ENCODE assay signal across 16 cellular contexts in genomic region chr3:127082066-127082465, GRCh38.
DNase-seq lines count a peak whose midpoint lies in the region; TF ChIP-seq lines count a peak whose summit lies in the region.
"Had no signal": no experiment of that assay in that cellular context is flagged by ENCODE, and none has a peak within 500 bp of the region (broad histone marks: within the 10 kb centered on the region; RNA-seq: fewer than 3 reads in every experiment).

No MANE protein-coding gene starts in this region.

- peaks cover 3% of the 10 kb centered on the region for H3K4me1 Mint-ChIP-seq in glutamatergic neuron (ENCODE audit: low read depth, unreplicated experiment)
- H3K4me1 Mint-ChIP-seq: CD4-positive, alpha-beta memory T cell had no signal

- H2BK120ac ChIP-seq in neuronal stem cell (ENCODE audit: low read depth, low read length): no peak overlapping the region

- TF ChIP-seq CTCF in left ventricle myocardium inferior (IDR thresholded peaks at IDR 0.05; ENCODE audit: borderline replicate concordance) (no peak), right atrium auricular region (IDR thresholded peaks at IDR 0.05) (no peak), glutamatergic neuron (IDR thresholded peaks at IDR 0.05; ENCODE audit: partially characterized antibody, unreplicated experiment) (no peak)

- H3K36me3 Mint-ChIP-seq in glutamatergic neuron (ENCODE audit: unreplicated experiment): no peaks in the 10 kb centered on the region
- H3K36me3 Mint-ChIP-seq: CD4-positive, alpha-beta memory T cell had no signal

- no peak overlapping the region for H2BK5ac ChIP-seq in neuronal stem cell (ENCODE audit: low read length)

- H3K9me3 ChIP-seq in left ventricle myocardium inferior (replicated peaks) (no peaks in the 10 kb centered on the region), right atrium auricular region (no peaks in the 10 kb centered on the region), neuronal stem cell (replicated peaks in 1 of 2; ENCODE audit: control insufficient read depth in 2 of 2, insufficient read depth in 1 of 2, low read depth in 1 of 2, low read length in 2 of 2) (no peaks in the 10 kb centered on the region)
- H3K9me3 ChIP-seq: A549 had no signal

- H2AFZ ChIP-seq in neuronal stem cell (ENCODE audit: low read length): no peak overlapping the region

- H3K9ac ChIP-seq in neuronal stem cell (ENCODE audit: low read depth, low read length, poor library complexity): no peak overlapping the region

- no peak overlapping the region for H2AK5ac ChIP-seq in neuronal stem cell (ENCODE audit: low read depth, low read length)

- H3K36me3 ChIP-seq in left ventricle myocardium inferior: no peaks in the 10 kb centered on the region
- no peaks in the 10 kb centered on the region for H3K36me3 ChIP-seq in right atrium auricular region
- H3K36me3 ChIP-seq in neuronal stem cell (replicated peaks in 1 of 2; ENCODE audit: control insufficient read depth in 2 of 2, insufficient read depth in 2 of 2, low read length in 2 of 2): no peaks in the 10 kb centered on the region

- no peak overlapping the region for H4K91ac ChIP-seq in neuronal stem cell (ENCODE audit: low read depth, low read length, poor library complexity)

- H3K9me3 Mint-ChIP-seq in glutamatergic neuron (ENCODE audit: unreplicated experiment): peaks cover 2% of the 10 kb centered on the region
- H3K9me3 Mint-ChIP-seq: CD4-positive, alpha-beta memory T cell had no signal

- no peak overlapping the region for H3K23ac ChIP-seq in neuronal stem cell (ENCODE audit: low read depth, low read length, poor library complexity)

- no peak overlapping the region for H4K8ac ChIP-seq in neuronal stem cell (ENCODE audit: low read depth, low read length)

- no peak overlapping the region for H3K14ac ChIP-seq in neuronal stem cell (ENCODE audit: low read length)

- H3K4me1 ChIP-seq in left ventricle myocardium inferior (no peaks in the 10 kb centered on the region), right atrium auricular region (no peaks in the 10 kb centered on the region), neuronal stem cell (ENCODE audit: control insufficient read depth in 2 of 2, insufficient read depth in 1 of 2, low read depth in 1 of 2, low read length in 2 of 2) (peaks cover 0 to 11% of the 10 kb centered on the region in 2 donors)
- H3K4me1 ChIP-seq: A549 had no signal

- intact Hi-C loops in left ventricle myocardium inferior (cut with micrococcal nuclease): no loop called here
- intact Hi-C loops in posterior vena cava (cut with DNase I): no loop called here

- H3K18ac ChIP-seq in neuronal stem cell (ENCODE audit: low read length): no peak overlapping the region

- no peak overlapping the region for H2BK15ac ChIP-seq in neuronal stem cell (ENCODE audit: low read length)

- H3K27me3 ChIP-seq in left ventricle myocardium inferior (ENCODE audit: low read depth) (peaks cover 19% of the 10 kb centered on the region), right atrium auricular region (no peaks in the 10 kb centered on the region), neuronal stem cell (ENCODE audit: control insufficient read depth in 3 of 3, insufficient read depth in 3 of 3, low read depth in 1 of 3, low read length in 3 of 3) (peaks cover 0 to 3% (median 0%) of the 10 kb centered on the region in 3 experiments)

- H3K79me1 ChIP-seq in neuronal stem cell (ENCODE audit: low read depth, low read length): no peaks in the 10 kb centered on the region

- no peak overlapping the region for H3K4me2 ChIP-seq in neuronal stem cell (ENCODE audit: insufficient read depth, low read length, poor library complexity, severe bottlenecking)
- H3K4me2 ChIP-seq: A549 had no signal

- H3K4ac ChIP-seq in neuronal stem cell (ENCODE audit: low read length): no peak overlapping the region

- H3K27ac Mint-ChIP-seq in glutamatergic neuron (ENCODE audit: unreplicated experiment): no peak overlapping the region
- H3K27ac Mint-ChIP-seq: CD4-positive, alpha-beta memory T cell had no signal

- DNase-seq in left ventricle myocardium inferior: peak; percentile 1
- DNase-seq in right atrium auricular region (ENCODE audit: low spot score): no peak
- DNase-seq in glutamatergic neuron: peak; percentile 7
- peak; percentile 76 for DNase-seq in posterior vena cava (ENCODE audit: low spot score)
- DNase-seq in GM19238 (ENCODE audit: insufficient read length, low spot score): no peak
- DNase-seq in NCI-H146 treated with DMSO at 0.1 percent for 48 hours (lab: John Stamatoyannopoulos, UW; ENCODE audit: unreplicated experiment): no peak
- DNase-seq in neuronal stem cell (ENCODE audit: low spot score): no peak
- DNase-seq: AML-193; CD4-positive, alpha-beta memory T cell; DMS153; DMS79; GDM1; H9 had no signal

- H3K4me3 ChIP-seq in left ventricle myocardium inferior: no peak overlapping the region
- no peak overlapping the region for H3K4me3 ChIP-seq in right atrium auricular region
- no peak overlapping the region for H3K4me3 ChIP-seq in neuronal stem cell (ENCODE audit: low read length in 2 of 2)
- H3K4me3 ChIP-seq: A549 had no signal

- H3K27ac ChIP-seq in left ventricle myocardium inferior (replicated peaks) (no peak overlapping the region), right atrium auricular region (no peak overlapping the region), neuronal stem cell (replicated peaks; ENCODE audit: low read length) (no peak overlapping the region)
- H3K27ac ChIP-seq: 22Rv1, A549, C4-2B had no signal

- H3K27me3 Mint-ChIP-seq in glutamatergic neuron (ENCODE audit: unreplicated experiment): peaks cover 5% of the 10 kb centered on the region

- H3K4me3 Mint-ChIP-seq in glutamatergic neuron (ENCODE audit: unreplicated experiment): no peak overlapping the region
- H3K4me3 Mint-ChIP-seq: CD4-positive, alpha-beta memory T cell; H9 had no signal

- H2BK12ac ChIP-seq in neuronal stem cell (ENCODE audit: low read length): no peak overlapping the region

- whole genome bisulfite sequencing in neuronal stem cell (ENCODE audit: extremely low coverage in 2 of 2, insufficient read length in 2 of 2, insufficient replicate concordance in 1 of 2), 2 donors: no CpG with 5 or more reads among the region's 7 CpGs

Comparison
In these comparisons a context has a peak if more than half of its experiments do, and no peak if none do; other contexts are left out.
1. DNase-seq: peak in left ventricle myocardium inferior (single experiment), glutamatergic neuron (single experiment) and posterior vena cava (single experiment); none in right atrium auricular region (single experiment), GM19238 (single experiment), NCI-H146 treated with DMSO at 0.1 percent for 48 hours (single experiment) and neuronal stem cell (single experiment).